8 cellular contexts compared by ENCODE assay signal in genomic region chr5:170434953-170435605, GRCh38. TPM values are rescaled to one million over a fixed set of nuclear protein-coding genes. Genes with fewer than 3 reads are reported as not detected.
DNase-seq lines count a peak whose midpoint lies in the region; ATAC-seq and TF ChIP-seq lines count a peak whose summit lies in the region.

No MANE protein-coding gene starts in this region.

- H3K4me1 ChIP-seq in DND-41 (ENCODE audit: insufficient read depth, low read length) (no peaks in the 10 kb centered on the region), Loucy (ENCODE audit: insufficient read depth, low read length, poor library complexity, severe bottlenecking) (no peaks in the 10 kb centered on the region)

- POLR2A ChIA-PET in activated B cell treated with CpG ODN at 0.5 μM for 24 hours (lab: Charles Lee), result no interaction called here

- no peaks in the 10 kb centered on the region for H3K36me3 Mint-ChIP-seq in activated B cell treated with CpG ODN at 0.5 μM for 24 hours (ENCODE audit: low read depth)

- H3K27me3 ChIP-seq in DND-41 (ENCODE audit: insufficient read depth, low read length, poor library complexity), result no peaks in the 10 kb centered on the region
- no peaks in the 10 kb centered on the region for H3K27me3 ChIP-seq in Loucy (ENCODE audit: insufficient read depth, low read length, poor library complexity, severe bottlenecking)

- no peak overlapping the region for H3K27ac Mint-ChIP-seq in activated B cell treated with CpG ODN at 0.5 μM for 24 hours

- H3K4me1 Mint-ChIP-seq in activated B cell treated with CpG ODN at 0.5 μM for 24 hours, result no peaks in the 10 kb centered on the region

- peak; percentile 94 for TF ChIP-seq CTCF in DND-41 (IDR thresholded peaks at IDR 0.05; ENCODE audit: borderline replicate concordance, extremely low read depth, low read length, poor library complexity, severe bottlenecking)
- peak; percentile 71 for TF ChIP-seq CTCF in Loucy (conservative IDR thresholded peaks at IDR 0.05; ENCODE audit: low read length)
- peak; percentile 86 for TF ChIP-seq CTCF in activated B cell treated with CpG ODN at 0.5 μM for 24 hours (IDR thresholded peaks at IDR 0.05)

- H2AFZ ChIP-seq in DND-41 (ENCODE audit: low read depth, low read length) (no peak overlapping the region), Loucy (ENCODE audit: low read length) (no peak overlapping the region)

- H3K9me3 Mint-ChIP-seq in activated B cell treated with CpG ODN at 0.5 μM for 24 hours, result peaks cover 4% of the 10 kb centered on the region

- H3K9ac ChIP-seq in DND-41 (ENCODE audit: low read depth, low read length) (no peak overlapping the region), Loucy (ENCODE audit: low read depth, low read length, poor library complexity, severe bottlenecking) (no peak overlapping the region)

- H3F3A ChIP-seq in Loucy (ENCODE audit: low read depth), result no peaks in the 10 kb centered on the region

- intact Hi-C loops in activated B cell treated with CpG ODN at 0.5 μM for 24 hours (cut with micrococcal nuclease) (loop anchor here (1.0 kb wide), 1 partner anchor 198 kb away; no protein-coding TSS in a partner anchor), left colon (cut with DNase I, micrococcal nuclease) (loop anchor here in 1 of 2 donors (5.0 kb wide), 1 partner anchor 197 kb away; no protein-coding TSS in a partner anchor)

- H3K79me2 ChIP-seq in DND-41 (ENCODE audit: insufficient read depth, low read length) (no peaks in the 10 kb centered on the region), Loucy (ENCODE audit: insufficient read depth, low read length) (no peaks in the 10 kb centered on the region)

- ATAC-seq in DND-41 (ENCODE audit: insufficient read depth, low read depth) (peak; percentile 87), GM21528 (IDR thresholded peaks at IDR 0.05; ENCODE audit: low FRiP score, unreplicated experiment) (peak; percentile 76), activated B cell treated with CpG ODN at 0.5 μM for 24 hours (ENCODE audit: low read depth) (peak; percentile 70), left colon (peak; percentile 56), GM18870 (IDR thresholded peaks at IDR 0.05; ENCODE audit: unreplicated experiment) (no peak)

- H3K9me3 ChIP-seq in DND-41 (ENCODE audit: insufficient read depth, low read length, severe bottlenecking) (no peaks in the 10 kb centered on the region), Loucy (ENCODE audit: insufficient read depth, low read depth, low read length) (no peaks in the 10 kb centered on the region)

- no peaks in the 10 kb centered on the region for H3K36me3 ChIP-seq in DND-41 (ENCODE audit: insufficient read depth, low read length)
- no peaks in the 10 kb centered on the region for H3K36me3 ChIP-seq in Loucy (ENCODE audit: insufficient read depth, low read length)

- DNase-seq in DND-41 (peak; percentile 55), activated B cell treated with CpG ODN at 0.5 μM for 24 hours (peak; percentile 39), cerebellar cortex (ENCODE audit: low spot score) (peak; percentile 71), left colon (peak in 1 of 2 donors; percentile 59)
- DNase-seq in stimulated activated CD4-positive, alpha-beta T cell treated with anti-CD3 and anti-CD28 coated beads, Interleukin-4, amount 100 ng/mL, for 24 hours, result peak; percentile 59

- H3K27ac ChIP-seq in DND-41 (ENCODE audit: low read length), result no peak overlapping the region

- H3K4me2 ChIP-seq in DND-41 (ENCODE audit: insufficient read depth, low read length), result no peak overlapping the region
- no peak overlapping the region for H3K4me2 ChIP-seq in Loucy (ENCODE audit: low read depth, low read length, poor library complexity, severe bottlenecking)

- H4K20me1 ChIP-seq in DND-41 (ENCODE audit: insufficient read depth, low read length), result peaks cover 2% of the 10 kb centered on the region; the same call in 1 of the 2 replicates
- H4K20me1 ChIP-seq in Loucy (ENCODE audit: insufficient read depth, low read length, poor library complexity, severe bottlenecking), result no peaks in the 10 kb centered on the region

- no peak overlapping the region for H3K4me3 ChIP-seq in DND-41 (ENCODE audit: low read depth in 1 of 2, low read length in 2 of 2)
- no peak overlapping the region for H3K4me3 ChIP-seq in Loucy (ENCODE audit: low read length, poor library complexity, severe bottlenecking)

- no peak overlapping the region for H3K4me3 Mint-ChIP-seq in activated B cell treated with CpG ODN at 0.5 μM for 24 hours

- H3K9me2 ChIP-seq in Loucy (replicated peaks; ENCODE audit: low read depth, low read length), result no peaks in the 10 kb centered on the region

- CTCF ChIA-PET in activated B cell treated with CpG ODN at 0.5 μM for 24 hours (lab: Charles Lee), result interaction anchor here (1.0 to 1.7 kb wide), 5 partner anchors 9 to 208 kb away, joined by 4 to 5 read pairs (median 4); no protein-coding TSS in a partner anchor

- peaks cover 16% of the 10 kb centered on the region for H3K27me3 Mint-ChIP-seq in activated B cell treated with CpG ODN at 0.5 μM for 24 hours

RNA-seq across cellular contexts. Expression of gene KCNMB1, which starts 45.9 kb away (rescaled TPM):
- not detected in 2 replicates for total RNA-seq in activated B cell treated with CpG ODN at 0.5 μM for 24 hours
- total RNA-seq in left colon, result 1 to 10 TPM in 1 of 2 donors, under 1 TPM in 1; 0.55 to 6.9 TPM
